9 cellular contexts compared by ENCODE assay signal in genomic region chr1:159010398-159010797, GRCh38. TPM values are rescaled to one million over a fixed set of nuclear protein-coding genes. Genes with fewer than 3 reads are reported as not detected.
A peak's percentile ranks its signal among the peaks of the same experiment; 100 is the strongest.
DNase-seq lines count a peak whose midpoint lies in the region; TF ChIP-seq lines count a peak whose summit lies in the region.
"Had no signal": no experiment of that assay in that cellular context is flagged by ENCODE, and none has a peak within 500 bp of the region (broad histone marks: within the 10 kb centered on the region; RNA-seq: fewer than 3 reads in every experiment).

No MANE protein-coding gene starts in this region.

- H3K4me1 Mint-ChIP-seq in activated CD4-positive, alpha-beta T cell treated with anti-CD3 and anti-CD28 coated beads, Interleukin-2, amount 10 ng/mL, durations not matched to agents 24 days and 14 days: peaks cover 54% of the 10 kb centered on the region

- 1 to 18% (median 5%) methylated on average over 5 of the region's 5 CpGs for WGBS in adipose tissue, 3 donors
- WGBS in liver: 51% methylated on average over 5 of the region's 5 CpGs

- TF ChIP-seq CTCF in liver (IDR thresholded peaks at IDR 0.05; ENCODE audit: low read depth, low read length, missing input control): no peak

- H3K27ac ChIP-seq in adipose tissue (ENCODE audit: low read depth, low read length): peak overlapping the region; percentile 78
- H3K27ac ChIP-seq in liver (ENCODE audit: low read depth in 1 of 2, low read length in 2 of 2): peak overlapping the region; percentile 64 to 89
- peak overlapping the region; percentile 78 for H3K27ac ChIP-seq in temporal lobe (ENCODE audit: low read depth, low read length)
- H3K27ac ChIP-seq: C4-2B had no signal

- H3K9me3 ChIP-seq in liver (ENCODE audit: control insufficient read depth in 4 of 4, low read length in 3 of 4): no peaks in the 10 kb centered on the region

- H3K9ac ChIP-seq in liver (ENCODE audit: low read depth in 1 of 2, low read length in 2 of 2): peak overlapping the region; percentile 72 to 91

- H3K4me3 Mint-ChIP-seq in activated CD4-positive, alpha-beta T cell treated with anti-CD3 and anti-CD28 coated beads, Interleukin-2, amount 10 ng/mL, durations not matched to agents 24 days and 14 days: peak overlapping the region; percentile 92

- H3K36me3 Mint-ChIP-seq in activated CD4-positive, alpha-beta T cell treated with anti-CD3 and anti-CD28 coated beads, Interleukin-2, amount 10 ng/mL, durations not matched to agents 24 days and 14 days (ENCODE audit: low read depth): peaks cover 67% of the 10 kb centered on the region

- peak overlapping the region; percentile 98 for H3K27ac Mint-ChIP-seq in activated CD4-positive, alpha-beta T cell treated with anti-CD3 and anti-CD28 coated beads, Interleukin-2, amount 10 ng/mL, durations not matched to agents 24 days and 14 days

- no peaks in the 10 kb centered on the region for H3K36me3 ChIP-seq in liver (ENCODE audit: control insufficient read depth in 4 of 4, insufficient read depth in 3 of 4, low read depth in 1 of 4, low read length in 3 of 4)

- no peak for TF ChIP-seq RAD21 in liver (IDR thresholded peaks at IDR 0.05)

- H3K27me3 Mint-ChIP-seq in activated CD4-positive, alpha-beta T cell treated with anti-CD3 and anti-CD28 coated beads, Interleukin-2, amount 10 ng/mL, durations not matched to agents 24 days and 14 days: no peaks in the 10 kb centered on the region

- peaks cover 9% of the 10 kb centered on the region for H3K9me3 Mint-ChIP-seq in activated CD4-positive, alpha-beta T cell treated with anti-CD3 and anti-CD28 coated beads, Interleukin-2, amount 10 ng/mL, durations not matched to agents 24 days and 14 days

- DNase-seq in activated CD4-positive, alpha-beta T cell treated with anti-CD3 and anti-CD28 coated beads, Interleukin-2, amount 10 ng/mL, durations not matched to agents 24 days and 14 days: no peak
- no peak for DNase-seq in activated CD4-positive, alpha-beta T cell treated with anti-CD3 and anti-CD28 coated beads for 1 hour
- no peak for DNase-seq in NCI-H1417 (lab: John Stamatoyannopoulos, UW)
- DNase-seq in stimulated activated CD4-positive, alpha-beta T cell treated with anti-CD3 and anti-CD28 coated beads, Interleukin-4, amount 100 ng/mL, for 4 hours: no peak
- no peak for DNase-seq in islet precursor cell

- H3K27me3 ChIP-seq in liver (ENCODE audit: control insufficient read depth in 4 of 4, insufficient read depth in 4 of 4, low read length in 3 of 4): peaks cover 0 to 4% (median 0%) of the 10 kb centered on the region in 4 donors

- intact Hi-C loops in activated CD4-positive, alpha-beta T cell treated with anti-CD3 and anti-CD28 coated beads, Interleukin-2, amount 10 ng/mL, durations not matched to agents 24 days and 14 days (cut with micrococcal nuclease): loop anchor here (10.0 kb wide), 1 partner anchor 1634 kb away; the partner anchor contains the start of gene SLAMF1

- H3K4me1 ChIP-seq in liver (ENCODE audit: control insufficient read depth in 4 of 4, insufficient read depth in 4 of 4, low read length in 3 of 4): peaks cover 0 to 3% (median 0%) of the 10 kb centered on the region in 4 donors

- peak overlapping the region; percentile 53 to 58 (median 55) for H3K4me3 ChIP-seq in liver (ENCODE audit: low read depth in 1 of 3, low read length in 3 of 3)

TF ChIP-seq in liver, 16 proteins besides CTCF, POLR2A, EP300 and RAD21:
- TF ChIP-seq FOXA2 (IDR thresholded peaks at IDR 0.05) (no peak), YY1 (IDR thresholded peaks at IDR 0.05) (no peak), TAF1 (conservative IDR thresholded peaks at IDR 0.05) (no peak), HNF4A (conservative IDR thresholded peaks at IDR 0.05) (no peak), NR2F2 (IDR thresholded peaks at IDR 0.05) (no peak), ATF3 (IDR thresholded peaks at IDR 0.05) (no peak), JUND (IDR thresholded peaks at IDR 0.05) (no peak), RXRA (IDR thresholded peaks at IDR 0.05) (no peak), FOXA1 (IDR thresholded peaks at IDR 0.05) (no peak)
- TF ChIP-seq, protein P1, sequence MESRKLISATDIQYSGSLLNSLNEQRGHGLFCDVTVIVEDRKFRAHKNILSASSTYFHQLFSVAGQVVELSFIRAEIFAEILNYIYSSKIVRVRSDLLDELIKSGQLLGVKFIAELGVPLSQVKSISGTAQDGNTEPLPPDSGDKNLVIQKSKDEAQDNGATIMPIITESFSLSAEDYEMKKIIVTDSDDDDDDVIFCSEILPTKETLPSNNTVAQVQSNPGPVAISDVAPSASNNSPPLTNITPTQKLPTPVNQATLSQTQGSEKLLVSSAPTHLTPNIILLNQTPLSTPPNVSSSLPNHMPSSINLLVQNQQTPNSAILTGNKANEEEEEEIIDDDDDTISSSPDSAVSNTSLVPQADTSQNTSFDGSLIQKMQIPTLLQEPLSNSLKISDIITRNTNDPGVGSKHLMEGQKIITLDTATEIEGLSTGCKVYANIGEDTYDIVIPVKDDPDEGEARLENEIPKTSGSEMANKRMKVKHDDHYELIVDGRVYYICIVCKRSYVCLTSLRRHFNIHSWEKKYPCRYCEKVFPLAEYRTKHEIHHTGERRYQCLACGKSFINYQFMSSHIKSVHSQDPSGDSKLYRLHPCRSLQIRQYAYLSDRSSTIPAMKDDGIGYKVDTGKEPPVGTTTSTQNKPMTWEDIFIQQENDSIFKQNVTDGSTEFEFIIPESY (IDR thresholded peaks at IDR 0.05): no peak
- TF ChIP-seq, protein P2, sequence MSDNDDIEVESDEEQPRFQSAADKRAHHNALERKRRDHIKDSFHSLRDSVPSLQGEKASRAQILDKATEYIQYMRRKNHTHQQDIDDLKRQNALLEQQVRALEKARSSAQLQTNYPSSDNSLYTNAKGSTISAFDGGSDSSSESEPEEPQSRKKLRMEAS (IDR thresholded peaks at IDR 0.05): no peak

RNA-seq across cellular contexts. Expression of gene IFI16, which starts 0.7 kb away (rescaled TPM):
- 217 and 223 TPM in 2 replicates for total RNA-seq in activated CD4-positive, alpha-beta T cell treated with anti-CD3 and anti-CD28 coated beads, Interleukin-2, amount 10 ng/mL, durations not matched to agents 24 days and 14 days
- 100 to 1,000 TPM in 2 of 3 donors, 10 to 100 TPM in 1; 12.5 to 159 (median 140) TPM for polyA plus RNA-seq in adipose tissue
- 10 to 100 TPM in 1 of 2 donors, 1 to 10 TPM in 1; 8.5 to 10.3 TPM for total RNA-seq in liver
- polyA plus RNA-seq in liver: 1 to 10 TPM; 7.9 to 9.5 TPM
- total RNA-seq in temporal lobe: 19.2 TPM

Comparison
In these comparisons a context has a peak if more than half of its experiments do, and no peak if none do; other contexts are left out.
1. RNA of gene IFI16, which starts 0.7 kb away (total RNA-seq): 217 to 223 TPM in activated CD4-positive, alpha-beta T cell treated with anti-CD3 and anti-CD28 coated beads, Interleukin-2, amount 10 ng/mL, durations not matched to agents 24 days and 14 days; 19.2 TPM in temporal lobe (single experiment) and 8.5 to 10.3 TPM in liver; every median in the first group is over 10 times any median in the second.
2. Peak in every context shown above with its lines, with median percentiles within 50 percentile points of each other: H3K27ac ChIP-seq.